18 cellular contexts compared by ENCODE assay signal in the genomic region with DNA sequence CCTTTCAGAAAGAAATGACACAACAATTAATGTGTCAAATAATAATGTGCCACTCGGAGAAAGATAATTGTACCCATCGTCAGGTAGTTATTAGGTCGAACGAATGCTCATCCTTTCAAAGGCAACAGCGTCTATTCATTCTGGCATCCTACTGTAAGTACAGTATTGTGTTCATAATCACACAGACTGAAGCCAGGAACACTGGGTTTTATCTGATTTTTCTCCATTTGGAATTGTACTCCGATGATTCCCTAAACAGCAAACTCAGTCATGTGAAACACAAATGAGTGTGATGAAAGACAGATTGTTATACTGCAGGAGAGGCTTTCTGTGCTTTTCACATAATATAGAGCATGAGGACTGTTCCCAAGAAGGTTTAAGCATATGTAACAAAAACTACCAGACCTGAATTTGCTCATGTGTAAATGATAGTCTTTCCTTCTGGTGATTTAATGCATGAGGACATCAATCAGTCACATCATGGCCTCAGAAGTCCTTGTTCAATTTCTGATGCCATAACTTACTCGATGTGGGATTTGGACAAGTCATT.
DNase-seq lines count a peak whose midpoint lies in the region; FAIRE-seq and TF ChIP-seq lines count a peak whose summit lies in the region.
"Had no signal": no experiment of that assay in that cellular context is flagged by ENCODE, and none has a peak within 500 bp of the region (broad histone marks: within the 10 kb centered on the region; RNA-seq: fewer than 3 reads in every experiment).

No MANE protein-coding gene starts in this region.

- H3K36me3 Mint-ChIP-seq in astrocyte (ENCODE audit: low read depth, unreplicated experiment): no peaks in the 10 kb centered on the region
- no peaks in the 10 kb centered on the region for H3K36me3 Mint-ChIP-seq in neural crest cell (ENCODE audit: low read depth)

- H4K20me1 ChIP-seq in astrocyte (ENCODE audit: insufficient read depth, low read length): no peaks in the 10 kb centered on the region

- no peaks in the 10 kb centered on the region for H3K27me3 Mint-ChIP-seq in astrocyte (ENCODE audit: low read depth, unreplicated experiment)
- no peaks in the 10 kb centered on the region for H3K27me3 Mint-ChIP-seq in neural crest cell (ENCODE audit: low read depth)

- H2AFZ ChIP-seq in astrocyte (ENCODE audit: low read depth, low read length): no peak overlapping the region
- H2AFZ ChIP-seq: GM23248, PC-9 had no signal

- H3K27me3 ChIP-seq in BE2C (no peaks in the 10 kb centered on the region), astrocyte (ENCODE audit: insufficient read depth, low read length) (no peaks in the 10 kb centered on the region)
- H3K27me3 ChIP-seq: SJCRH30 had no signal

- no peaks in the 10 kb centered on the region for H3K79me2 ChIP-seq in astrocyte (ENCODE audit: insufficient read depth, low read length)

- DNase-seq in BE2C (peak; percentile 25), NCI-H2171 treated with DMSO at 0.1 percent for 48 hours (lab: John Stamatoyannopoulos, UW) (peak; percentile 74), astrocyte (ENCODE audit: low read depth) (no peak), neural crest cell (ENCODE audit: low read depth, low spot score) (no peak), middle frontal gyrus (ENCODE audit: extremely low spot score, low spot score) (no peak), medulla oblongata (ENCODE audit: extremely low spot score) (no peak), CD1c-positive myeloid dendritic cell (ENCODE audit: extremely low spot score) (no peak)
- DNase-seq: C1 segment of cervical spinal cord, GF-D8, GM23248, KBM-7, NCI-H2107, NCI-H748 treated with DMSO at 0.1 percent for 48 hours, PC-9 had no signal

- H3K36me3 ChIP-seq in BE2C (no peaks in the 10 kb centered on the region), astrocyte (ENCODE audit: insufficient read depth, low read length) (no peaks in the 10 kb centered on the region)
- H3K36me3 ChIP-seq: SJCRH30 had no signal

- no peak overlapping the region for H3K4me3 Mint-ChIP-seq in astrocyte (ENCODE audit: unreplicated experiment)
- no peak overlapping the region for H3K4me3 Mint-ChIP-seq in neural crest cell

- peaks cover 5% of the 10 kb centered on the region for H3K4me1 Mint-ChIP-seq in astrocyte (ENCODE audit: low read depth, unreplicated experiment)
- H3K4me1 Mint-ChIP-seq in neural crest cell: peaks cover 18% of the 10 kb centered on the region

- H3K27ac Mint-ChIP-seq in astrocyte (ENCODE audit: unreplicated experiment): no peak overlapping the region
- H3K27ac Mint-ChIP-seq in neural crest cell (ENCODE audit: unreplicated experiment): peak overlapping the region; percentile 8

- TF ChIP-seq CTCF in BE2C (IDR thresholded peaks at IDR 0.05; ENCODE audit: low read depth, low read length) (no peak), astrocyte (IDR thresholded peaks at IDR 0.05; ENCODE audit: insufficient read depth, low read depth, low read length) (no peak), neural crest cell (conservative IDR thresholded peaks at IDR 0.05) (no peak)

- no peak overlapping the region for H3K9ac ChIP-seq in astrocyte (ENCODE audit: low read length)
- H3K9ac ChIP-seq: GM23248 had no signal

- H3K4me2 ChIP-seq in astrocyte (ENCODE audit: low read length): no peak overlapping the region
- H3K4me2 ChIP-seq: PC-9 had no signal

- FAIRE-seq in astrocyte (lab: Jason Lieb, UNC): peak; percentile 41
- FAIRE-seq: A204.1, GM12891, GM18507 had no signal

- H3K4me3 ChIP-seq in BE2C (ENCODE audit: low read depth, low read length) (peak overlapping the region; percentile 23), astrocyte (ENCODE audit: insufficient read depth, low read depth, low read length) (no peak overlapping the region)
- H3K4me3 ChIP-seq: GM23248, PC-9, SJCRH30 had no signal

- H3K9me3 Mint-ChIP-seq in astrocyte (ENCODE audit: unreplicated experiment): no peaks in the 10 kb centered on the region
- no peaks in the 10 kb centered on the region for H3K9me3 Mint-ChIP-seq in neural crest cell

- H3K9me3 ChIP-seq in BE2C: no peaks in the 10 kb centered on the region
- no peaks in the 10 kb centered on the region for H3K9me3 ChIP-seq in astrocyte (ENCODE audit: insufficient read depth, low read depth, low read length)
- H3K9me3 ChIP-seq: SJCRH30 had no signal

- H3K4me1 ChIP-seq in BE2C: peaks cover 41% of the 10 kb centered on the region
- H3K4me1 ChIP-seq in astrocyte (ENCODE audit: insufficient read depth, low read length): no peaks in the 10 kb centered on the region
- H3K4me1 ChIP-seq: SJCRH30 had no signal

- H3K27ac ChIP-seq in astrocyte (ENCODE audit: low read depth, low read length): no peak overlapping the region
- H3K27ac ChIP-seq: GM23248, PC-9, SJCRH30 had no signal

Comparison
In these comparisons a context has a peak if more than half of its experiments do, and no peak if none do; other contexts are left out.
1. DNase-seq: peak in BE2C (single experiment) and NCI-H2171 treated with DMSO at 0.1 percent for 48 hours (single experiment); none in astrocyte (single experiment), neural crest cell (single experiment), middle frontal gyrus (single experiment), medulla oblongata (single experiment) and CD1c-positive myeloid dendritic cell (single experiment).